In genomic region chr2:27264753-27265535, GRCh38 we compare ENCODE assay signal across 8 cellular contexts. TPM values are rescaled to one million over a fixed set of nuclear protein-coding genes. Genes with fewer than 3 reads are reported as not detected.
DNase-seq lines count a peak whose midpoint lies in the region; ATAC-seq, FAIRE-seq and TF ChIP-seq lines count a peak whose summit lies in the region.

No MANE protein-coding gene starts in this region.

- H3K27ac Mint-ChIP-seq in activated naive CD4-positive, alpha-beta T cell treated with anti-CD3 and anti-CD28 coated beads, Interleukin-2, amount 50 U/mL, for 72 hours = no peak overlapping the region

- H3K9me3 ChIP-seq in SK-N-MC (ENCODE audit: low read depth, low read length) = no peaks in the 10 kb centered on the region
- H3K9me3 ChIP-seq in heart right ventricle = no peaks in the 10 kb centered on the region

- H3K4me3 ChIP-seq in SK-N-MC (peak overlapping the region; percentile 7; the same call in 1 of the 2 replicates), heart right ventricle (peak overlapping the region in 9 of 10 donors; percentile 30 to 68 (median 63)), retinal pigment epithelial cell (ENCODE audit: low read length) (peak overlapping the region; percentile 23)

- ATAC-seq in activated naive CD4-positive, alpha-beta T cell treated with anti-CD3 and anti-CD28 coated beads, Interleukin-2, amount 50 U/mL, for 72 hours = peak; percentile 46 to 78
- peak; percentile 68 to 88 (median 80) for ATAC-seq in heart right ventricle

- peaks cover 0 to 47% (median 34%) of the 10 kb centered on the region in 9 donors for H3K4me1 ChIP-seq in heart right ventricle

- H3K36me3 ChIP-seq in SK-N-MC (ENCODE audit: insufficient read depth, low read length) (no peaks in the 10 kb centered on the region), heart right ventricle (no peaks in the 10 kb centered on the region)

- no peak for FAIRE-seq in RCC 7860 (lab: Jason Lieb, UNC)

- TF ChIP-seq CTCF in heart right ventricle (IDR thresholded peaks at IDR 0.05) (peak in 8 of 9 donors; percentile 30 to 74 (median 57)), retinal pigment epithelial cell (conservative IDR thresholded peaks at IDR 0.05; ENCODE audit: low read depth, low read length) (peak; percentile 49)

- H3K27me3 ChIP-seq in heart right ventricle = peaks cover 0 to 97% (median 52%) of the 10 kb centered on the region in 7 donors

- H3K27ac ChIP-seq in SK-N-MC (no peak overlapping the region), heart right ventricle (peak overlapping the region in 8 of 10 donors; percentile 34 to 77 (median 48))

- H3K36me3 Mint-ChIP-seq in activated naive CD4-positive, alpha-beta T cell treated with anti-CD3 and anti-CD28 coated beads, Interleukin-2, amount 50 U/mL, for 72 hours = peaks cover 5% of the 10 kb centered on the region in 2 donors

- 2 to 3% methylated on average over 56 of the region's 56 CpGs for WGBS in heart right ventricle, 2 donors

- no peak overlapping the region for H3K9ac ChIP-seq in SK-N-MC (ENCODE audit: insufficient read length)

- peak; percentile 88 for DNase-seq in ELF-1 (ENCODE audit: low read depth, low spot score)
- DNase-seq in LoVo (ENCODE audit: low spot score) = peak; percentile 30
- DNase-seq in SK-N-MC (ENCODE audit: low read depth, low spot score) = no peak
- DNase-seq in activated naive CD4-positive, alpha-beta T cell treated with anti-CD3 and anti-CD28 coated beads, Interleukin-2, amount 50 U/mL, for 72 hours (ENCODE audit: low spot score in 2 of 2) = peak; percentile 47 to 67
- DNase-seq in heart right ventricle = peak; percentile 71 to 77
- no peak for DNase-seq in retinal pigment epithelial cell (ENCODE audit: low read depth)
- no peak for DNase-seq in AML-193 (lab: John Stamatoyannopoulos, UW)
- no peak for DNase-seq in RCC 7860 (ENCODE audit: low spot score)

- H3K9me3 Mint-ChIP-seq in activated naive CD4-positive, alpha-beta T cell treated with anti-CD3 and anti-CD28 coated beads, Interleukin-2, amount 50 U/mL, for 72 hours = no peaks in the 10 kb centered on the region

- intact Hi-C loops in heart right ventricle (cut with DNase I) = loop anchor here in 2 of 10 donors (5.0 to 10.0 kb wide), 2 partner anchors 42 to 310 kb away; partner anchors contain the start of gene UCN (in 1 of the 2)

RNA-seq across cellular contexts. Expression of gene SLC30A3, which starts 2.1 kb away (rescaled TPM):
- total RNA-seq in activated naive CD4-positive, alpha-beta T cell treated with anti-CD3 and anti-CD28 coated beads, Interleukin-2, amount 50 U/mL, for 72 hours = under 1 TPM; 0.68 to 0.88 TPM
- 10 to 100 TPM in 7 of 10 donors, 1 to 10 TPM in 3; 6.0 to 35.8 (median 10.6) TPM for total RNA-seq in heart right ventricle
- 1 to 10 TPM; 4.3 to 7.4 TPM for polyA plus RNA-seq in heart right ventricle

RNA-seq across cellular contexts. Expression of gene DNAJC5G, which starts 10.3 kb away (rescaled TPM):
- not detected for total RNA-seq in activated naive CD4-positive, alpha-beta T cell treated with anti-CD3 and anti-CD28 coated beads, Interleukin-2, amount 50 U/mL, for 72 hours
- 1 to 10 TPM in 9 of 10 donors, under 1 TPM in 1; 0.94 to 6.0 (median 1.6) TPM for total RNA-seq in heart right ventricle
- polyA plus RNA-seq in heart right ventricle = 1 to 10 TPM in 1 of 2 donors, under 1 TPM in 1; 0.19 to 3.7 TPM

RNA-seq across cellular contexts. Expression of gene TRIM54, which starts 17.3 kb away (rescaled TPM):
- total RNA-seq in activated naive CD4-positive, alpha-beta T cell treated with anti-CD3 and anti-CD28 coated beads, Interleukin-2, amount 50 U/mL, for 72 hours = not detected
- 100 to 1,000 TPM; 204 to 303 (median 249) TPM for total RNA-seq in heart right ventricle
- 100 to 1,000 TPM; 131 to 568 TPM for polyA plus RNA-seq in heart right ventricle

RNA-seq across cellular contexts. Expression of gene UCN, which starts 43.3 kb away (rescaled TPM):
- total RNA-seq in activated naive CD4-positive, alpha-beta T cell treated with anti-CD3 and anti-CD28 coated beads, Interleukin-2, amount 50 U/mL, for 72 hours = 1 to 10 TPM; 1.6 to 3.6 TPM
- 1 to 10 TPM in 5 of 10 donors, under 1 TPM in 4, not detected in 1; 0.51 to 2.0 (median 1.1) TPM for total RNA-seq in heart right ventricle
- polyA plus RNA-seq in heart right ventricle = 1 to 10 TPM; 3.3 to 4.1 TPM

RNA-seq across cellular contexts. Expression of gene CAD, which starts 47.8 kb away (rescaled TPM):
- total RNA-seq in activated naive CD4-positive, alpha-beta T cell treated with anti-CD3 and anti-CD28 coated beads, Interleukin-2, amount 50 U/mL, for 72 hours = 10 to 100 TPM; 85.2 to 86.3 TPM
- total RNA-seq in heart right ventricle = 10 to 100 TPM in 1 of 10 donors, 1 to 10 TPM in 9; 6.1 to 10.6 (median 7.2) TPM
- polyA plus RNA-seq in heart right ventricle = 1 to 10 TPM; 8.3 to 8.6 TPM

Comparison
In these comparisons a context has a peak if more than half of its experiments do, and no peak if none do; other contexts are left out.
1. DNase-seq: peak in ELF-1 (single experiment), LoVo (single experiment), activated naive CD4-positive, alpha-beta T cell treated with anti-CD3 and anti-CD28 coated beads, Interleukin-2, amount 50 U/mL, for 72 hours (2 of 2) and heart right ventricle (2 of 2); none in SK-N-MC (single experiment), retinal pigment epithelial cell (single experiment), AML-193 (0 of 2) and RCC 7860 (single experiment).
2. H3K4me3 ChIP-seq: peak in every context shown above with its lines; median percentile 63 in heart right ventricle; 23 in retinal pigment epithelial cell; 7 in SK-N-MC.
3. RNA of gene TRIM54, which starts 17.3 kb away (total RNA-seq): 204 to 303 TPM in heart right ventricle; not detected in activated naive CD4-positive, alpha-beta T cell treated with anti-CD3 and anti-CD28 coated beads, Interleukin-2, amount 50 U/mL, for 72 hours; every median in the first group is over 100 times any median in the second.